In the genomic region with DNA sequence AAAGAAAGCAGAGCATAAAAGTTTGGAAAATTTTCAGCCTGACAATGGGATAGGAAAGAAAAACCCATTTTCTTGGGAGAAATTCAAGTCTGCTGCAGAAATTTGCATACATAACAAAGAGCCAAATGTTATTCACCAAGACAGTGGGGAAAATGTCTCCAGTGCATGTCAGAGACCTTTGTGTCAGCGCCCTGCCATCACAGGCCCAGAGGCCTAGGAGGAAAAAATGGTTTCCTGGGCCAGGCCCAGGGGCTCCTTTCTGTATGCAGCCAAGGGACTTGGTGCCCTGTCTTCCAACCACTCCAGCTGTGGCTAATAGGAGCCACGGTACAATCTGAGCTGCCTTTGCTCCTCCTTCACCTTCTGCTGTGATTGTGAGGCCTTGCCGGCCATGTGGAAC, we compare ENCODE assay signal across 11 cellular contexts.
"Had no signal": no experiment of that assay in that cellular context is flagged by ENCODE, and none has a peak within 500 bp of the region (broad histone marks: within the 10 kb centered on the region; RNA-seq: fewer than 3 reads in every experiment).

No MANE protein-coding gene starts in this region.

- H3K4me3 Mint-ChIP-seq: GM23338, H9, HFFc6 had no signal

- H3K4me2 ChIP-seq: GM23338 had no signal

- H3K36me3 ChIP-seq: HAP-1 had no signal

- DNase-seq: GM23248, GOT3, H7, H9, HCEC 1CT, HFFc6 had no signal

- H3K27ac Mint-ChIP-seq: GM23338, H9, HFFc6 had no signal

- H3K27ac ChIP-seq: GM23248 had no signal

- FAIRE-seq: H1, H54 had no signal

- H2AFZ ChIP-seq: GM23248, GM23338 had no signal

- H3K4me1 ChIP-seq: HAP-1 had no signal

- H3K9ac ChIP-seq: GM23248 had no signal

- ATAC-seq: GM23338, HCT116 had no signal

- H3K4me3 ChIP-seq: GM23248, GM23338, HAP-1 had no signal

- H3K4me1 Mint-ChIP-seq: GM23338, H9 had no signal

- H3K9me3 ChIP-seq: HAP-1 had no signal
